ENCODE assay signal across 8 cellular contexts in the genomic region with DNA sequence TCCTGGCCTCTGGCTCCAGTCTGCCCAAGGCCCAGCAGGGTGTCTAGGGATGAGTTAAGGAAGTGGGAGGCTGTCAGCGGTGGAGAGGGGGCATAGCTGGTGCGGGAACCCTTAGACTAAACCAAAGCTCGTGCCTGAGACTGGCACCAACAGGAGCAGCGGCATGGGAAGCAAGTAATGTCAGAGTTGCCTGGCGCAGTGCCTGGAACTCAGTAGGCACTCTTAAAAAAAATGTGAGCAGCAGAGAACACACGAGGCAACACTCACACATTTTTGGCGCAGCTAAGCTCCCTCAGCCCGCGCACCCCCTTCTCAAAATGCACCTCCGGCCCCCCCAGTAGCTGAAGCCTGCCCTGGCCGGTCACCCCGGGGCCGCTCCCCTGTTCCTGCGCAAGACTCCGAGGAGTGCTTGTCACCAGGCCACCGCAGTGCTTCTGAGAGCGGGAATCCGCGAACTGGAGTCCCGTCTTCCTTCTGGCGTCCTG. TPM values are rescaled to one million over a fixed set of nuclear protein-coding genes. Genes with fewer than 3 reads are reported as not detected.
A peak's percentile ranks its signal among the peaks of the same experiment; 100 is the strongest.
DNase-seq lines count a peak whose midpoint lies in the region; ATAC-seq and TF ChIP-seq lines count a peak whose summit lies in the region.

No MANE protein-coding gene starts in this region.

- H3K27ac Mint-ChIP-seq in activated T-cell treated with anti-CD3 and anti-CD28 coated beads, Interleukin-2, amount 50 U/mL, for 72 hours = no peak overlapping the region

- CTCF ChIA-PET in HEK293 (lab: Yijun Ruan, JAX) = interaction anchor here (0.6 to 1.2 kb wide), 3 partner anchors 23 to 847 kb away, joined by 3 to 5 read pairs (median 3); no protein-coding TSS in a partner anchor

- in situ Hi-C loops in astrocyte of the spinal cord (cut with HindIII; ENCODE audit: low sequenced_read_pairs) = no loop called here

- POLR2A ChIA-PET in HEK293 (lab: Yijun Ruan, JAX) = interaction anchor here (1.5 to 1.6 kb wide), 4 partner anchors 8 to 220 kb away, joined by 3 to 8 read pairs (median 6); no protein-coding TSS in a partner anchor

- H3K9ac ChIP-seq in stomach smooth muscle (ENCODE audit: low read length in 2 of 2) = no peak overlapping the region

- H3K4me1 ChIP-seq in HEK293 (ENCODE audit: control insufficient read depth, insufficient read depth, low read length) = no peaks in the 10 kb centered on the region
- H3K4me1 ChIP-seq in stomach smooth muscle (ENCODE audit: control insufficient read depth, insufficient read depth, low read length) = peaks cover 13% of the 10 kb centered on the region

- peaks cover 0 to 22% of the 10 kb centered on the region in 2 experiments; a peak in 1 of 3 replicates for H3K36me3 ChIP-seq in HEK293 (ENCODE audit: control insufficient read depth in 2 of 2, insufficient read depth in 1 of 2, low read length in 2 of 2)
- H3K36me3 ChIP-seq in stomach smooth muscle (ENCODE audit: control insufficient read depth in 2 of 2, insufficient read depth in 2 of 2, low read length in 2 of 2) = no peaks in the 10 kb centered on the region

- H3K9me3 Mint-ChIP-seq in activated T-cell treated with anti-CD3 and anti-CD28 coated beads, Interleukin-2, amount 50 U/mL, for 72 hours = no peaks in the 10 kb centered on the region

- DNase-seq in astrocyte of the spinal cord (ENCODE audit: low read depth, low spot score) (peak; percentile 43), iPS-NIHi7 (ENCODE audit: extremely low spot score) (peak; percentile 19), NCI-H524 treated with DMSO at 0.1 percent for 48 hours (lab: John Stamatoyannopoulos, UW) (no peak)
- no peak for DNase-seq in activated T-cell treated with anti-CD3 and anti-CD28 coated beads, Interleukin-2, amount 50 U/mL, for 72 hours
- DNase-seq in activated CD4-positive, alpha-beta T cell treated with anti-CD3 and anti-CD28 coated beads for 1 hour = no peak

- ATAC-seq in activated T-cell treated with anti-CD3 and anti-CD28 coated beads, Interleukin-2, amount 50 U/mL, for 72 hours (replicated peaks in 1 of 2) = no peak
- no peak for ATAC-seq in GM19351 (IDR thresholded peaks at IDR 0.05; ENCODE audit: unreplicated experiment)

- peaks cover 50% of the 10 kb centered on the region for H3K27me3 Mint-ChIP-seq in activated T-cell treated with anti-CD3 and anti-CD28 coated beads, Interleukin-2, amount 50 U/mL, for 72 hours (ENCODE audit: low read depth)

- H3K27ac ChIP-seq in HEK293 (ENCODE audit: extremely low read depth, low read depth, low read length) = no peak overlapping the region
- peak overlapping the region; percentile 37 for H3K27ac ChIP-seq in stomach smooth muscle (ENCODE audit: low read length)

- TF ChIP-seq CTCF in HEK293 (tag by site-specific recombination; IDR thresholded peaks at IDR 0.05) (no peak), astrocyte of the spinal cord (IDR thresholded peaks at IDR 0.05; ENCODE audit: low read depth, low read length) (no peak)

- no peaks in the 10 kb centered on the region for H3K9me3 ChIP-seq in HEK293 (ENCODE audit: control insufficient read depth, insufficient read depth, low read depth, low read length)
- H3K9me3 ChIP-seq in stomach smooth muscle (ENCODE audit: control insufficient read depth in 2 of 2, low read length in 2 of 2) = peaks cover 0 to 2% of the 10 kb centered on the region in 2 donors

- H3K36me3 Mint-ChIP-seq in activated T-cell treated with anti-CD3 and anti-CD28 coated beads, Interleukin-2, amount 50 U/mL, for 72 hours (ENCODE audit: insufficient read depth in 2 of 2) = no peaks in the 10 kb centered on the region

- H3K4me3 ChIP-seq in HEK293 (ENCODE audit: low read depth, low read length) (peak overlapping the region; percentile 50), astrocyte of the spinal cord (ENCODE audit: low read depth, low read length) (peak overlapping the region; percentile 59), stomach smooth muscle (ENCODE audit: low read length in 2 of 2) (peak overlapping the region; percentile 35 to 68)

- H3K4me3 Mint-ChIP-seq in activated T-cell treated with anti-CD3 and anti-CD28 coated beads, Interleukin-2, amount 50 U/mL, for 72 hours = no peak overlapping the region

- H3K4me1 Mint-ChIP-seq in activated T-cell treated with anti-CD3 and anti-CD28 coated beads, Interleukin-2, amount 50 U/mL, for 72 hours (ENCODE audit: low read depth) = no peaks in the 10 kb centered on the region

- peaks cover 0 to 2% of the 10 kb centered on the region in 2 donors for H3K27me3 ChIP-seq in stomach smooth muscle (ENCODE audit: control insufficient read depth in 1 of 2, insufficient read depth in 2 of 2, low read length in 2 of 2)

TF ChIP-seq in HEK293, 187 proteins besides CTCF, POLR2A, EP300 and RAD21:
- peak; percentile 54 for TF ChIP-seq ZNF335 (tag by site-specific recombination; conservative IDR thresholded peaks at IDR 0.05)
- TF ChIP-seq, protein P1, sequence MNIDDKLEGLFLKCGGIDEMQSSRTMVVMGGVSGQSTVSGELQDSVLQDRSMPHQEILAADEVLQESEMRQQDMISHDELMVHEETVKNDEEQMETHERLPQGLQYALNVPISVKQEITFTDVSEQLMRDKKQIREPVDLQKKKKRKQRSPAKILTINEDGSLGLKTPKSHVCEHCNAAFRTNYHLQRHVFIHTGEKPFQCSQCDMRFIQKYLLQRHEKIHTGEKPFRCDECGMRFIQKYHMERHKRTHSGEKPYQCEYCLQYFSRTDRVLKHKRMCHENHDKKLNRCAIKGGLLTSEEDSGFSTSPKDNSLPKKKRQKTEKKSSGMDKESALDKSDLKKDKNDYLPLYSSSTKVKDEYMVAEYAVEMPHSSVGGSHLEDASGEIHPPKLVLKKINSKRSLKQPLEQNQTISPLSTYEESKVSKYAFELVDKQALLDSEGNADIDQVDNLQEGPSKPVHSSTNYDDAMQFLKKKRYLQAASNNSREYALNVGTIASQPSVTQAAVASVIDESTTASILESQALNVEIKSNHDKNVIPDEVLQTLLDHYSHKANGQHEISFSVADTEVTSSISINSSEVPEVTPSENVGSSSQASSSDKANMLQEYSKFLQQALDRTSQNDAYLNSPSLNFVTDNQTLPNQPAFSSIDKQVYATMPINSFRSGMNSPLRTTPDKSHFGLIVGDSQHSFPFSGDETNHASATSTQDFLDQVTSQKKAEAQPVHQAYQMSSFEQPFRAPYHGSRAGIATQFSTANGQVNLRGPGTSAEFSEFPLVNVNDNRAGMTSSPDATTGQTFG (tag by site-specific recombination; IDR thresholded peaks at IDR 0.05; ENCODE audit: borderline replicate concordance) = no peak

RNA-seq across cellular contexts. Expression of gene GABRE, which starts 0.6 kb away (rescaled TPM):
- total RNA-seq in activated T-cell treated with anti-CD3 and anti-CD28 coated beads, Interleukin-2, amount 50 U/mL, for 72 hours = not detected

Comparison
In these comparisons a context has a peak if more than half of its experiments do, and no peak if none do; other contexts are left out.
1. DNase-seq: peak in astrocyte of the spinal cord (single experiment) and iPS-NIHi7 (single experiment); none in NCI-H524 treated with DMSO at 0.1 percent for 48 hours (single experiment), activated T-cell treated with anti-CD3 and anti-CD28 coated beads, Interleukin-2, amount 50 U/mL, for 72 hours (0 of 2) and activated CD4-positive, alpha-beta T cell treated with anti-CD3 and anti-CD28 coated beads for 1 hour (single experiment).
2. Peak in every context shown above with its lines, with median percentiles within 50 percentile points of each other: H3K4me3 ChIP-seq.